Comparison of ENCODE assay signal across 20 cellular contexts in the genomic region with DNA sequence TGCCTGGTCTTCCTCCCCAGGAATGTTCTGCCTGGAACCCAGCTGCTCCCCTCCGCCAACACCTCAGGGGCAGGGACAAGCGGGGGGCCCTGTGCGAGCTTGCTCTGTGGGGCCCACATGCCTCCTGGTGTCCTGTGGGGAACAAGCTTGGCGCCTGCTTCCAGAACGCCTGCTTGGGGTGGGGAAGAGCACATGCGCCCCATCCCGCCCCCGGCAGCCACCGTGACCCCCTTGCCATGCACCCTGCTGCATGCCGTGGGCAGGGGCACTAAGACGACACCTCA.
"Had no signal": no experiment of that assay in that cellular context is flagged by ENCODE, and none has a peak within 500 bp of the region (broad histone marks: within the 10 kb centered on the region; RNA-seq: fewer than 3 reads in every experiment).

No MANE protein-coding gene starts in this region.

- H3K79me2 ChIP-seq: parathyroid adenoma had no signal

- H2AFZ ChIP-seq: parathyroid adenoma had no signal

- H3K9me3 ChIP-seq: left ventricle myocardium inferior, lower lobe of right lung, psoas muscle, testis, transverse colon had no signal

- ATAC-seq: gastroesophageal sphincter; left cardiac atrium; lower lobe of right lung; psoas muscle; sciatic nerve; stimulated activated naive B cell treated with anti-CD40 and anti-IgM and Interleukin-4, amounts not matched to agents 10 μg/mL and 1 μg/mL and 100 μg/mL, for 72 hours; stimulated activated naive CD8-positive, alpha-beta T cell treated with anti-CD3 and anti-CD28 coated beads, Interleukin-15, amount 100 ng/mL, for 72 hours had no signal

- H3K4me3 ChIP-seq: gastroesophageal sphincter, left ventricle myocardium inferior, lower lobe of right lung, psoas muscle, testis, transverse colon had no signal

- DNase-seq: effector memory CD4-positive, alpha-beta T cell; kidney; left cardiac atrium; left ventricle myocardium inferior; lower lobe of right lung; mesendoderm; naive B cell; psoas muscle; retina; stimulated activated CD4-positive, alpha-beta T cell treated with anti-CD3 and anti-CD28 coated beads, Interleukin-2, amount 100 ng/mL, for 24 hours; stimulated activated CD4-positive, alpha-beta T cell treated with anti-CD3 and anti-CD28 coated beads, Interleukin-4, amount 100 ng/mL, for 4 hours; stimulated activated naive B cell treated with anti-CD40 and anti-IgM and Interleukin-4, amounts not matched to agents 10 μg/mL and 1 μg/mL and 100 μg/mL, for 72 hours; stimulated activated naive CD8-positive, alpha-beta T cell treated with anti-CD3 and anti-CD28 coated beads, Interleukin-15, amount 100 ng/mL, for 72 hours; transverse colon had no signal

- H3K27me3 ChIP-seq: testis, transverse colon had no signal

- H3K9ac ChIP-seq: parathyroid adenoma had no signal

- H3K4me1 ChIP-seq: parathyroid adenoma, psoas muscle had no signal

- FAIRE-seq: endometrium, kidney, urothelium cell line had no signal

- H3K27ac ChIP-seq: gastroesophageal sphincter, left ventricle myocardium inferior, lower lobe of right lung, parathyroid adenoma, psoas muscle, testis, transverse colon had no signal

- H3K36me3 ChIP-seq: gastroesophageal sphincter, left ventricle myocardium inferior, lower lobe of right lung, transverse colon had no signal
